ENCODE assay signal across 17 cellular contexts in genomic region chr11:74006743-74007304, GRCh38. TPM values are rescaled to one million over a fixed set of nuclear protein-coding genes. Genes with fewer than 3 reads are reported as not detected.
A peak's percentile ranks its signal among the peaks of the same experiment; 100 is the strongest.
DNase-seq lines count a peak whose midpoint lies in the region; ATAC-seq and TF ChIP-seq lines count a peak whose summit lies in the region.
"Had no signal": no experiment of that assay in that cellular context is flagged by ENCODE, and none has a peak within 500 bp of the region (broad histone marks: within the 10 kb centered on the region; RNA-seq: fewer than 3 reads in every experiment).

No MANE protein-coding gene starts in this region.

- H3K27me3 Mint-ChIP-seq in activated T-cell treated with anti-CD3 and anti-CD28 coated beads, Interleukin-2, amount 50 U/mL, for 24 hours, result no peaks in the 10 kb centered on the region
- H3K27me3 Mint-ChIP-seq in activated T-helper 2 cell treated with anti-CD3 and anti-CD28 coated beads, Interferon-gamma antibody, Interleukin-2, Interleukin-4, amounts not matched to agents 10 μg/mL and 5 μg/mL and 100 μg/mL, durations not matched to agents 14 hours and 24 hours and 36 hours (ENCODE audit: low read depth), result no peaks in the 10 kb centered on the region
- no peaks in the 10 kb centered on the region for H3K27me3 Mint-ChIP-seq in memory B cell

- peaks cover 51 to 58% (median 53%) of the 10 kb centered on the region in 3 donors for H3K36me3 ChIP-seq in skeletal muscle tissue (ENCODE audit: control insufficient read depth in 3 of 3, insufficient read depth in 3 of 3, low read length in 3 of 3)
- H3K36me3 ChIP-seq in mucosa of descending colon (ENCODE audit: low read depth), result no peaks in the 10 kb centered on the region

- intact Hi-C loops in activated T-helper 2 cell treated with anti-CD3 and anti-CD28 coated beads, Interferon-gamma antibody, Interleukin-2, Interleukin-4, amounts not matched to agents 10 μg/mL and 5 μg/mL and 100 μg/mL, durations not matched to agents 14 hours and 24 hours and 36 hours (cut with micrococcal nuclease), result no loop called here
- intact Hi-C loops in mucosa of descending colon (cut with DNase I, micrococcal nuclease), result no loop called here

- peak overlapping the region; percentile 98 for H3K27ac ChIP-seq in skeletal muscle tissue (ENCODE audit: low read depth, low read length)

- H3K36me3 Mint-ChIP-seq in activated T-cell treated with anti-CD3 and anti-CD28 coated beads, Interleukin-2, amount 50 U/mL, for 24 hours (ENCODE audit: low read depth), result peaks cover 26% of the 10 kb centered on the region
- peaks cover 15% of the 10 kb centered on the region for H3K36me3 Mint-ChIP-seq in activated T-helper 2 cell treated with anti-CD3 and anti-CD28 coated beads, Interferon-gamma antibody, Interleukin-2, Interleukin-4, amounts not matched to agents 10 μg/mL and 5 μg/mL and 100 μg/mL, durations not matched to agents 14 hours and 24 hours and 36 hours (ENCODE audit: low read depth)
- H3K36me3 Mint-ChIP-seq in memory B cell, result peaks cover 6% of the 10 kb centered on the region

- TF ChIP-seq CTCF in mucosa of descending colon (IDR thresholded peaks at IDR 0.05), result no peak

- peak overlapping the region; percentile 86 to 94 (median 89) for H3K4me3 ChIP-seq in skeletal muscle tissue (ENCODE audit: low read length in 3 of 3)
- no peak overlapping the region for H3K4me3 ChIP-seq in mucosa of descending colon
- H3K4me3 ChIP-seq: lung had no signal

- no peaks in the 10 kb centered on the region for H3K9me3 ChIP-seq in skeletal muscle tissue (ENCODE audit: control insufficient read depth in 3 of 3, low read length in 3 of 3)
- H3K9me3 ChIP-seq in mucosa of descending colon, result no peaks in the 10 kb centered on the region

- ATAC-seq in memory B cell (ENCODE audit: low read depth), result no peak
- no peak for ATAC-seq in GM19463 (IDR thresholded peaks at IDR 0.05; ENCODE audit: unreplicated experiment)
- no peak for ATAC-seq in mucosa of descending colon
- ATAC-seq: activated T-cell treated with anti-CD3 and anti-CD28 coated beads, Interleukin-2, amount 50 U/mL, for 72 hours; PC-3 had no signal

- DNase-seq in activated T-cell treated with anti-CD3 and anti-CD28 coated beads, Interleukin-2, amount 50 U/mL, for 24 hours, result no peak
- no peak for DNase-seq in activated T-cell treated with anti-CD3 and anti-CD28 coated beads, Interleukin-2, amount 50 U/mL, for 1 hour
- DNase-seq in activated T-helper 2 cell treated with anti-CD3 and anti-CD28 coated beads, Interferon-gamma antibody, Interleukin-2, Interleukin-4, amounts not matched to agents 10 μg/mL and 5 μg/mL and 100 μg/mL, durations not matched to agents 14 hours and 24 hours and 36 hours (ENCODE audit: low spot score), result no peak
- DNase-seq in memory B cell (ENCODE audit: low spot score in 2 of 2), result no peak
- no peak for DNase-seq in mucosa of descending colon
- no peak for DNase-seq in SKM-1 treated with dmso at 0.1 percent for 144 hours (lab: John Stamatoyannopoulos, UW; ENCODE audit: unreplicated experiment)
- DNase-seq: ACHN; activated CD4-positive, alpha-beta T cell treated with anti-CD3 and anti-CD28 coated beads for 1 hour; activated T-cell treated with anti-CD3 and anti-CD28 coated beads, Interleukin-2, amount 50 U/mL, for 72 hours; DMS79; effector CD8-positive, alpha-beta T cell; NCI-H1436 treated with DMSO at 0.1 percent for 48 hours; NCI-H2171 treated with DMSO at 0.1 percent for 48 hours; PC-3 had no signal

- no peaks in the 10 kb centered on the region for H3K27me3 ChIP-seq in skeletal muscle tissue (ENCODE audit: control insufficient read depth in 3 of 3, insufficient read depth in 3 of 3, low read length in 3 of 3)

- H3K9ac ChIP-seq in skeletal muscle tissue (ENCODE audit: low read depth in 1 of 3, low read length in 3 of 3), result peak overlapping the region; percentile 94 to 100 (median 99)

- H3K9me3 Mint-ChIP-seq in activated T-cell treated with anti-CD3 and anti-CD28 coated beads, Interleukin-2, amount 50 U/mL, for 24 hours, result no peaks in the 10 kb centered on the region
- H3K9me3 Mint-ChIP-seq in activated T-helper 2 cell treated with anti-CD3 and anti-CD28 coated beads, Interferon-gamma antibody, Interleukin-2, Interleukin-4, amounts not matched to agents 10 μg/mL and 5 μg/mL and 100 μg/mL, durations not matched to agents 14 hours and 24 hours and 36 hours, result no peaks in the 10 kb centered on the region
- H3K9me3 Mint-ChIP-seq in memory B cell, result no peaks in the 10 kb centered on the region
- H3K9me3 Mint-ChIP-seq: activated T-cell treated with anti-CD3 and anti-CD28 coated beads, Interleukin-2, amount 50 U/mL, for 72 hours had no signal

- H3K4me1 ChIP-seq in skeletal muscle tissue (ENCODE audit: control insufficient read depth in 3 of 3, insufficient read depth in 3 of 3, low read length in 3 of 3), result peaks cover 61 to 90% (median 62%) of the 10 kb centered on the region in 3 donors
- H3K4me1 ChIP-seq in mucosa of descending colon (ENCODE audit: low read depth), result no peaks in the 10 kb centered on the region

- H3K27ac Mint-ChIP-seq in activated T-cell treated with anti-CD3 and anti-CD28 coated beads, Interleukin-2, amount 50 U/mL, for 24 hours, result peak overlapping the region; percentile 45
- H3K27ac Mint-ChIP-seq in activated T-helper 2 cell treated with anti-CD3 and anti-CD28 coated beads, Interferon-gamma antibody, Interleukin-2, Interleukin-4, amounts not matched to agents 10 μg/mL and 5 μg/mL and 100 μg/mL, durations not matched to agents 14 hours and 24 hours and 36 hours, result peak overlapping the region; percentile 58
- peak overlapping the region; percentile 67 for H3K27ac Mint-ChIP-seq in memory B cell
- H3K27ac Mint-ChIP-seq: activated T-cell treated with anti-CD3 and anti-CD28 coated beads, Interleukin-2, amount 50 U/mL, for 72 hours had no signal

- peaks cover 74% of the 10 kb centered on the region for H3K4me1 Mint-ChIP-seq in activated T-cell treated with anti-CD3 and anti-CD28 coated beads, Interleukin-2, amount 50 U/mL, for 24 hours (ENCODE audit: low read depth)
- H3K4me1 Mint-ChIP-seq in activated T-helper 2 cell treated with anti-CD3 and anti-CD28 coated beads, Interferon-gamma antibody, Interleukin-2, Interleukin-4, amounts not matched to agents 10 μg/mL and 5 μg/mL and 100 μg/mL, durations not matched to agents 14 hours and 24 hours and 36 hours (ENCODE audit: low read depth), result peaks cover 63% of the 10 kb centered on the region
- peaks cover 34% of the 10 kb centered on the region for H3K4me1 Mint-ChIP-seq in memory B cell

- H3K4me3 Mint-ChIP-seq in activated T-cell treated with anti-CD3 and anti-CD28 coated beads, Interleukin-2, amount 50 U/mL, for 24 hours, result no peak overlapping the region
- H3K4me3 Mint-ChIP-seq in activated T-helper 2 cell treated with anti-CD3 and anti-CD28 coated beads, Interferon-gamma antibody, Interleukin-2, Interleukin-4, amounts not matched to agents 10 μg/mL and 5 μg/mL and 100 μg/mL, durations not matched to agents 14 hours and 24 hours and 36 hours (ENCODE audit: low read depth), result no peak overlapping the region
- H3K4me3 Mint-ChIP-seq in memory B cell, result no peak overlapping the region
- H3K4me3 Mint-ChIP-seq: activated T-cell treated with anti-CD3 and anti-CD28 coated beads, Interleukin-2, amount 50 U/mL, for 72 hours had no signal

RNA-seq across cellular contexts. Expression of gene UCP3, which starts 2.1 kb away (rescaled TPM):
- total RNA-seq in activated T-helper 2 cell treated with anti-CD3 and anti-CD28 coated beads, Interferon-gamma antibody, Interleukin-2, Interleukin-4, amounts not matched to agents 10 μg/mL and 5 μg/mL and 100 μg/mL, durations not matched to agents 14 hours and 24 hours and 36 hours, result 2.0 and 2.6 TPM in 2 replicates
- total RNA-seq in skeletal muscle tissue, result 1.6 TPM
- total RNA-seq in mucosa of descending colon, result 1 to 10 TPM in 2 of 3 donors, under 1 TPM in 1; 0.90 to 2.8 (median 2.2) TPM

RNA-seq across cellular contexts. Expression of gene UCP2, which starts 24.2 kb away (rescaled TPM):
- 429 and 437 TPM in 2 replicates for total RNA-seq in activated T-helper 2 cell treated with anti-CD3 and anti-CD28 coated beads, Interferon-gamma antibody, Interleukin-2, Interleukin-4, amounts not matched to agents 10 μg/mL and 5 μg/mL and 100 μg/mL, durations not matched to agents 14 hours and 24 hours and 36 hours
- total RNA-seq in skeletal muscle tissue (25.1 TPM), mucosa of descending colon (10 to 100 TPM; 36.4 to 61.3 (median 39.9) TPM)

RNA-seq across cellular contexts. Expression of gene DNAJB13, which starts 56.0 kb away (rescaled TPM):
- 0.44 and 0.52 TPM in 2 replicates for total RNA-seq in activated T-helper 2 cell treated with anti-CD3 and anti-CD28 coated beads, Interferon-gamma antibody, Interleukin-2, Interleukin-4, amounts not matched to agents 10 μg/mL and 5 μg/mL and 100 μg/mL, durations not matched to agents 14 hours and 24 hours and 36 hours
- total RNA-seq in skeletal muscle tissue (not detected), mucosa of descending colon (not detected)
